In the genomic region with DNA sequence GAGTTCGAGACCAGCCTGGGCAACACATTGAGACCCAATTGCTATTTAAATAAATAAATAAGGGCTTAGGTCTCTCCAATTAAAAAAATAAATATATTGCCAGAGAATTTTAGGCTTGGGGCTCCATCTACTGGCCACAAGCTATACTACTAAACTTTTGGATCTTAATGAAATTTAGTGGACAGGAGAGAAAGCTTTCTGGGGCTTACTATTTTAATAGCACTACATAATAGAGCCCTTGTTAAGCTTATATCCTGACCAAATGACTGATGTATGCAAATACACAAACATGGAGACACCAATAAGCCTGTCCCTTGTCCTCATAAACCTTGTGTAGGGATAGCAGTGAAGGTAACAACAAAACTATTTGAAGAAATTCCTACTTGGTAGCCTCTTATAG, we compare ENCODE assay signal across 8 cellular contexts. TPM values are rescaled to one million over a fixed set of nuclear protein-coding genes. Genes with fewer than 3 reads are reported as not detected.
DNase-seq lines count a peak whose midpoint lies in the region; ATAC-seq and TF ChIP-seq lines count a peak whose summit lies in the region.

No MANE protein-coding gene starts in this region.

- no peaks in the 10 kb centered on the region for H3K9me3 ChIP-seq in heart right ventricle
- H3K9me3 ChIP-seq in Panc1 (ENCODE audit: control insufficient read depth, insufficient read depth, low read depth, low read length): no peaks in the 10 kb centered on the region
- no peaks in the 10 kb centered on the region for H3K9me3 ChIP-seq in transverse colon

- WGBS in heart right ventricle, 2 donors: 89 to 90% methylated on average over 1 of the region's 1 CpG
- 83 to 91% methylated on average over 1 of the region's 1 CpG for WGBS in transverse colon (ENCODE audit: low coverage in 1 of 2), 2 donors

- POLR2A ChIA-PET in Panc1 (lab: Charles Lee): no interaction called here

- peak; percentile 17 to 66 (median 57) for TF ChIP-seq CTCF in heart right ventricle (IDR thresholded peaks at IDR 0.05)
- TF ChIP-seq CTCF in Panc1 (IDR thresholded peaks at IDR 0.05): peak; percentile 76
- TF ChIP-seq CTCF in fibroblast of pulmonary artery (IDR thresholded peaks at IDR 0.05; ENCODE audit: low read length, missing control alignments): peak; percentile 62
- TF ChIP-seq CTCF in transverse colon (IDR thresholded peaks at IDR 0.05): peak; percentile 31 to 50 (median 39)

- no peak for TF ChIP-seq POLR2A in transverse colon (IDR thresholded peaks at IDR 0.05)

- no peak for TF ChIP-seq EP300 in transverse colon (IDR thresholded peaks at IDR 0.05; ENCODE audit: low read depth)

- H3K36me3 ChIP-seq in heart right ventricle (peaks cover 3 to 100% (median 90%) of the 10 kb centered on the region in 9 donors), Panc1 (ENCODE audit: control insufficient read depth, insufficient read depth, low read length) (peaks cover 52% of the 10 kb centered on the region), transverse colon (peaks cover 0 to 96% (median 46%) of the 10 kb centered on the region in 4 donors)

- H3K27ac ChIP-seq in heart right ventricle: no peak overlapping the region
- H3K27ac ChIP-seq in Panc1 (ENCODE audit: low read length): no peak overlapping the region
- no peak overlapping the region for H3K27ac ChIP-seq in transverse colon

- H3K4me3 ChIP-seq in heart right ventricle: no peak overlapping the region
- no peak overlapping the region for H3K4me3 ChIP-seq in Panc1 (ENCODE audit: low read depth in 2 of 2, low read length in 2 of 2)
- H3K4me3 ChIP-seq in fibroblast of pulmonary artery (replicated peaks; ENCODE audit: low read depth, low read length): no peak overlapping the region
- no peak overlapping the region for H3K4me3 ChIP-seq in transverse colon

- CTCF ChIA-PET in Panc1 (lab: Charles Lee): interaction anchor here (0.7 kb wide), 1 partner anchor 229 kb away, joined by 3 read pairs; no protein-coding TSS in a partner anchor

- in situ Hi-C loops in Panc1 (cut with HindIII; ENCODE audit: low pct_unique_long_range_greater_than_20kb, low sequenced_read_pairs) (no loop called here), transverse colon (cut with MboI; ENCODE audit: low pct_ligation_motif_present in 1 of 4, low pct_unique_long_range_greater_than_20kb in 1 of 4, low sequenced_read_pairs in 3 of 4) (no loop called here)

- H3K27me3 ChIP-seq in heart right ventricle (no peaks in the 10 kb centered on the region), Panc1 (ENCODE audit: control insufficient read depth, insufficient read depth, low read length) (no peaks in the 10 kb centered on the region), transverse colon (no peaks in the 10 kb centered on the region)

- ATAC-seq in heart right ventricle (no peak), left cardiac atrium (no peak), Panc1 (no peak), GM21723 (IDR thresholded peaks at IDR 0.05; ENCODE audit: unreplicated experiment) (no peak)

- BruUV-seq in Panc1 (replicated peaks; lab: Mats Ljungman, UMichigan): no TSS peak

- H3K4me1 ChIP-seq in heart right ventricle (no peaks in the 10 kb centered on the region), Panc1 (ENCODE audit: control insufficient read depth, insufficient read depth, low read length) (no peaks in the 10 kb centered on the region), transverse colon (no peaks in the 10 kb centered on the region)

- intact Hi-C loops in heart right ventricle (cut with DNase I) (loop anchor here in 2 of 10 donors (5.0 to 10.0 kb wide), 2 partner anchors 55 to 172 kb away; no protein-coding TSS in a partner anchor), left cardiac atrium (cut with DNase I) (loop anchor here (10.0 kb wide), 1 partner anchor 65 kb away; no protein-coding TSS in a partner anchor), Panc1 (cut with micrococcal nuclease; ENCODE audit: unreplicated experiment) (no loop called here), transverse colon (cut with DNase I; ENCODE audit: low total_unique reads) (no loop called here)

- no peak for DNase-seq in heart right ventricle
- DNase-seq in left cardiac atrium: no peak
- DNase-seq in Panc1 (ENCODE audit: low read depth, low spot score): no peak
- peak; percentile 61 for DNase-seq in fibroblast of pulmonary artery (ENCODE audit: low read depth)
- no peak for DNase-seq in transverse colon
- no peak for DNase-seq in H4 (ENCODE audit: low spot score)
- no peak for DNase-seq in NCI-H146 (lab: John Stamatoyannopoulos, UW)

RNA-seq across cellular contexts. Expression of a gene that starts 18.4 kb away (rescaled TPM):
- total RNA-seq in heart right ventricle (100 to 1,000 TPM; 102 to 142 (median 127) TPM), left cardiac atrium (100 to 1,000 TPM; 125 to 128 TPM), Panc1 (2021; ENCODE audit: unreplicated experiment) (451 TPM), transverse colon (100 to 1,000 TPM in 2 of 4 donors, 10 to 100 TPM in 2; 55.1 to 145 (median 90.7) TPM)
- 100 to 1,000 TPM in 1 of 2 donors, 10 to 100 TPM in 1; 76.2 to 212 TPM for polyA plus RNA-seq in heart right ventricle
- 497 TPM for polyA plus RNA-seq in Panc1 (2012; ENCODE audit: insufficient read length)
- total RNA-seq in H4 (2014; rRNA removed; shearing (Covaris generic)): 584 and 592 TPM in 2 replicates

RNA-seq across cellular contexts. Expression of a gene that starts 18.7 kb away (rescaled TPM):
- total RNA-seq in heart right ventricle (under 1 TPM in 3 of 10 donors, not detected in 7; 0.64 to 0.79 (median 0.66) TPM), left cardiac atrium (1 to 10 TPM in 1 of 2 donors, not detected in 1; 1.0 TPM), Panc1 (2021; ENCODE audit: unreplicated experiment) (3.6 TPM), transverse colon (not detected)
- not detected for polyA plus RNA-seq in heart right ventricle
- 2.2 TPM for polyA plus RNA-seq in Panc1 (2012; ENCODE audit: insufficient read length)
- total RNA-seq in H4 (2014; rRNA removed; shearing (Covaris generic)): 0.23 and 0.39 TPM in 2 replicates

RNA-seq across cellular contexts. Expression of a gene that starts 20.6 kb away (rescaled TPM):
- total RNA-seq in heart right ventricle (not detected), left cardiac atrium (not detected), Panc1 (2021; ENCODE audit: unreplicated experiment) (0.28 TPM), transverse colon (not detected)
- polyA plus RNA-seq in heart right ventricle: not detected
- not detected for polyA plus RNA-seq in Panc1 (2012; ENCODE audit: insufficient read length)
- not detected in 2 replicates for total RNA-seq in H4 (2014; rRNA removed; shearing (Covaris generic))

RNA-seq across cellular contexts. Expression of a gene that starts 24.2 kb away (rescaled TPM):
- total RNA-seq in heart right ventricle (10 to 100 TPM; 10.9 to 43.8 (median 14.2) TPM), left cardiac atrium (10 to 100 TPM; 22.7 to 32.2 TPM), Panc1 (2021; ENCODE audit: unreplicated experiment) (60.2 TPM), transverse colon (10 to 100 TPM in 3 of 4 donors, 1 to 10 TPM in 1; 4.0 to 65.9 (median 38.2) TPM)
- polyA plus RNA-seq in heart right ventricle: 10 to 100 TPM; 11.9 to 25.6 TPM
- polyA plus RNA-seq in Panc1 (2012; ENCODE audit: insufficient read length): 59.7 TPM
- 81.7 and 84.6 TPM in 2 replicates for total RNA-seq in H4 (2014; rRNA removed; shearing (Covaris generic))

RNA-seq across cellular contexts. Expression of a gene that starts 35.5 kb away (rescaled TPM):
- total RNA-seq in heart right ventricle (1 to 10 TPM in 9 of 10 donors, under 1 TPM in 1; 0.82 to 2.1 (median 1.7) TPM), left cardiac atrium (1 to 10 TPM; 2.0 to 2.3 TPM), Panc1 (2021; ENCODE audit: unreplicated experiment) (5.5 TPM), transverse colon (10 to 100 TPM in 1 of 4 donors, 1 to 10 TPM in 3; 2.0 to 13.1 (median 3.9) TPM)
- 1 to 10 TPM; 1.6 to 2.3 TPM for polyA plus RNA-seq in heart right ventricle
- 6.9 TPM for polyA plus RNA-seq in Panc1 (2012; ENCODE audit: insufficient read length)
- 1.4 and 7.3 TPM in 2 replicates for total RNA-seq in H4 (2014; rRNA removed; shearing (Covaris generic))

Comparison
In these comparisons a context has a peak if more than half of its experiments do, and no peak if none do; other contexts are left out.
1. intact Hi-C loops: an anchor here in left cardiac atrium (10.0 kb wide); none called in Panc1 and transverse colon.